ENCODE assay signal across 15 cellular contexts in genomic region chr4:179097741-179098140, GRCh38.
A peak's percentile ranks its signal among the peaks of the same experiment; 100 is the strongest.
DNase-seq lines count a peak whose midpoint lies in the region; ATAC-seq and TF ChIP-seq lines count a peak whose summit lies in the region.
"Had no signal": no experiment of that assay in that cellular context is flagged by ENCODE, and none has a peak within 500 bp of the region (broad histone marks: within the 10 kb centered on the region; RNA-seq: fewer than 3 reads in every experiment).

No MANE protein-coding gene starts in this region.

- H4K20me1 ChIP-seq in SK-N-SH (ENCODE audit: insufficient read depth) = no peaks in the 10 kb centered on the region

- CTCF ChIA-PET in AG04450 (lab: Charles Lee) (no interaction called here), SK-N-SH (lab: Yijun Ruan, JAX) (no interaction called here)

- H3K27ac ChIP-seq in AG04450 (ENCODE audit: low read depth, low read length) = no peak overlapping the region
- no peak overlapping the region for H3K27ac ChIP-seq in SK-N-SH (ENCODE audit: low read depth in 2 of 2, low read length in 1 of 2)
- H3K27ac ChIP-seq in iPS DF 6.9 (ENCODE audit: low read length) = no peak overlapping the region
- H3K27ac ChIP-seq in tibial artery = no peak overlapping the region
- H3K27ac ChIP-seq in ascending aorta = no peak overlapping the region

- H3K9me3 ChIP-seq in AG04450 (ENCODE audit: control insufficient read depth, insufficient read depth, low read length) = no peaks in the 10 kb centered on the region
- H3K9me3 ChIP-seq in SK-N-SH = no peaks in the 10 kb centered on the region
- H3K9me3 ChIP-seq in iPS DF 6.9 (ENCODE audit: control insufficient read depth, insufficient read depth, low read length) = no peaks in the 10 kb centered on the region
- H3K9me3 ChIP-seq in tibial artery = no peaks in the 10 kb centered on the region
- no peaks in the 10 kb centered on the region for H3K9me3 ChIP-seq in ascending aorta

- H3K4me2 ChIP-seq in SK-N-SH = no peak overlapping the region

- no peak for ATAC-seq in left lobe of liver

- TF ChIP-seq RAD21 in SK-N-SH (IDR thresholded peaks at IDR 0.05; ENCODE audit: low read length) = no peak

- POLR2A ChIA-PET in AG04450 (lab: Yijun Ruan, JAX) = no interaction called here
- POLR2A ChIA-PET in SK-N-SH (lab: Yijun Ruan, JAX) = no interaction called here

- H2AFZ ChIP-seq in SK-N-SH (ENCODE audit: low read depth) = no peak overlapping the region

- peak; percentile 1 for DNase-seq in AG04450 (ENCODE audit: low read depth, low spot score)
- peak; percentile 3 for DNase-seq in HPDE6-E6E7 (ENCODE audit: extremely low spot score)
- DNase-seq in SK-N-SH = no peak
- DNase-seq in iPS DF 6.9 (ENCODE audit: low read depth, low spot score) = peak; percentile 18
- DNase-seq in tibial artery = no peak
- no peak for DNase-seq in ascending aorta (ENCODE audit: low spot score in 2 of 2)
- no peak for DNase-seq in stimulated activated CD4-positive, alpha-beta T cell treated with anti-CD3 and anti-CD28 coated beads, Interleukin-2, amount 100 ng/mL, for 24 hours
- DNase-seq in left lobe of liver (ENCODE audit: low spot score) = no peak
- DNase-seq: activated CD4-positive, alpha-beta T cell treated with anti-CD3 and anti-CD28 coated beads, Interleukin-2, amount 50 U/mL, for 48 hours; activated naive CD4-positive, alpha-beta T cell; CD4-positive, CD25-positive, alpha-beta regulatory T cell; HCEC 1CT; NCI-H82; stimulated activated naive CD4-positive, alpha-beta T cell; SW 1271 had no signal

- WGBS in SK-N-SH (ENCODE audit: low lambda C conversion rate) = 3% methylated on average over 1 of the region's 1 CpG
- no CpG with 5 or more reads among the region's 1 CpG for WGBS in iPS DF 6.9 (ENCODE audit: insufficient coverage, insufficient read length)

- TF ChIP-seq CTCF in AG04450 (IDR thresholded peaks at IDR 0.05; ENCODE audit: low read depth, low read length) = no peak
- TF ChIP-seq CTCF in SK-N-SH (IDR thresholded peaks at IDR 0.05) = no peak
- TF ChIP-seq CTCF in tibial artery (IDR thresholded peaks at IDR 0.05) = no peak
- no peak for TF ChIP-seq CTCF in ascending aorta (IDR thresholded peaks at IDR 0.05)

- H3K9me2 ChIP-seq in SK-N-SH = no peaks in the 10 kb centered on the region

- H3K4me3 ChIP-seq in AG04450 (ENCODE audit: low read depth, low read length) = no peak overlapping the region
- no peak overlapping the region for H3K4me3 ChIP-seq in SK-N-SH (ENCODE audit: low read depth in 2 of 2, low read length in 1 of 2)
- no peak overlapping the region for H3K4me3 ChIP-seq in iPS DF 6.9 (ENCODE audit: low read length)
- H3K4me3 ChIP-seq in tibial artery = no peak overlapping the region
- H3K4me3 ChIP-seq in ascending aorta = no peak overlapping the region

- no peak overlapping the region for H3K9ac ChIP-seq in SK-N-SH

- TF ChIP-seq EP300 in SK-N-SH (IDR thresholded peaks at IDR 0.05; ENCODE audit: borderline replicate concordance in 1 of 2, low read depth in 1 of 2, low read length in 1 of 2) = no peak

- intact Hi-C loops in tibial artery (cut with DNase I; ENCODE audit: low total_unique reads) (no loop called here), ascending aorta (cut with DNase I) (no loop called here)

- H3K36me3 ChIP-seq in SK-N-SH (replicated peaks in 1 of 2; ENCODE audit: control insufficient read depth in 1 of 2, insufficient read depth in 2 of 2, low read length in 1 of 2) (no peaks in the 10 kb centered on the region), iPS DF 6.9 (ENCODE audit: control insufficient read depth, insufficient read depth, low read length) (no peaks in the 10 kb centered on the region), tibial artery (no peaks in the 10 kb centered on the region), ascending aorta (no peaks in the 10 kb centered on the region)

- no peaks in the 10 kb centered on the region for H3K27me3 ChIP-seq in AG04450 (ENCODE audit: control insufficient read depth, insufficient read depth, low read length)
- H3K27me3 ChIP-seq in SK-N-SH (ENCODE audit: insufficient read depth) = no peaks in the 10 kb centered on the region
- no peaks in the 10 kb centered on the region for H3K27me3 ChIP-seq in iPS DF 6.9 (ENCODE audit: control insufficient read depth, insufficient read depth, low read length)
- H3K27me3 ChIP-seq in tibial artery = no peaks in the 10 kb centered on the region
- H3K27me3 ChIP-seq in ascending aorta = no peaks in the 10 kb centered on the region

- H3F3A ChIP-seq in SK-N-SH (replicated peaks; ENCODE audit: insufficient read depth) = no peaks in the 10 kb centered on the region

- no peaks in the 10 kb centered on the region for H3K79me2 ChIP-seq in SK-N-SH (ENCODE audit: insufficient read depth)

- H3K4me1 ChIP-seq in SK-N-SH (ENCODE audit: control insufficient read depth in 1 of 2, insufficient read depth in 2 of 2, low read depth in 1 of 2, low read length in 1 of 2) (no peaks in the 10 kb centered on the region), iPS DF 6.9 (ENCODE audit: control insufficient read depth, insufficient read depth, low read length) (no peaks in the 10 kb centered on the region), tibial artery (no peaks in the 10 kb centered on the region), ascending aorta (no peaks in the 10 kb centered on the region)

TF ChIP-seq in SK-N-SH, 30 proteins besides CTCF, POLR2A, EP300 and RAD21:
- peak; percentile 93 for TF ChIP-seq REST (IDR thresholded peaks at IDR 0.05; ENCODE audit: low read depth, low read length)
- no peak for TF ChIP-seq RFX5 (IDR thresholded peaks at IDR 0.05; ENCODE audit: low read length)

Comparison
In these comparisons a context has a peak if more than half of its experiments do, and no peak if none do; other contexts are left out.
1. DNase-seq: peak in AG04450 (single experiment), HPDE6-E6E7 (single experiment) and iPS DF 6.9 (single experiment); none in SK-N-SH (single experiment), tibial artery (0 of 2), ascending aorta (0 of 2), stimulated activated CD4-positive, alpha-beta T cell treated with anti-CD3 and anti-CD28 coated beads, Interleukin-2, amount 100 ng/mL, for 24 hours (0 of 2) and left lobe of liver (single experiment).